Comparison of ENCODE assay signal across 11 cellular contexts in the genomic region with DNA sequence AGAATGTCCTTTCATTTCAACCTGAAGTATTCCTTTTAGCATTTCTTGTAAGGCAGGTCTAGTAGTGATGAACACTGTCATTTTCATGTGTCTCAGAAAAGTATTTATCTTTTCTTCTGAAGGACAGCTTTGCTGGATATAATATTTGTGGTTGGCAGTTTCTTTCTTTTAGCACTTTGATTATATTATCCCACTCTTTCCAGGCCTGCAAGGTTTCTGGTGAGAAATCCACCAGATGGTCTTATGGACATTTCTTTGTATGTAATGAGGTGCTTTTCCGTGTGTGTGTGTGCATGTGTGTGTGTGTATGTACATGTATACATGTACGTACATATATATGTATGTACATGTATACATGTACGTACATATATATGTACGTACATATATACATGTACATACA. TPM values are rescaled to one million over a fixed set of nuclear protein-coding genes. Genes with fewer than 3 reads are reported as not detected.
"Had no signal": no experiment of that assay in that cellular context is flagged by ENCODE, and none has a peak within 500 bp of the region (broad histone marks: within the 10 kb centered on the region; RNA-seq: fewer than 3 reads in every experiment).

No MANE protein-coding gene starts in this region.

- H3K4me3 ChIP-seq: GM23338, K562 had no signal

- DNase-seq: H9, HCEC 1CT, HFFc6, IMR-90, KG1 had no signal

- FAIRE-seq: H1, H54, K562 had no signal

- H3K27ac ChIP-seq: HL-60 had no signal

- H3K4me3 Mint-ChIP-seq: GM23338, H9, HFFc6 had no signal

- H2AFZ ChIP-seq: GM23338 had no signal

- H3K27ac Mint-ChIP-seq: GM23338, H9, HFFc6 had no signal

- H3K4me2 ChIP-seq: GM23338 had no signal

- ATAC-seq: GM23338, K562 had no signal

RNA-seq across cellular contexts. Expression of a gene that starts 23.2 kb away (rescaled TPM):
- total RNA-seq: GM23338, H1, H9, HFFc6, HT1080, IMR-90, K562 had no signal
- polyA plus RNA-seq: GM23338, H1, IMR-90, K562 had no signal
